Comparison of ENCODE assay signal across 8 cellular contexts in genomic region chr1:165697491-165697880, GRCh38. TPM values are rescaled to one million over a fixed set of nuclear protein-coding genes. Genes with fewer than 3 reads are reported as not detected.
A peak's percentile ranks its signal among the peaks of the same experiment; 100 is the strongest.
DNase-seq lines count a peak whose midpoint lies in the region; ATAC-seq and TF ChIP-seq lines count a peak whose summit lies in the region.

No MANE protein-coding gene starts in this region.

- peaks cover 33% of the 10 kb centered on the region for H3K4me1 Mint-ChIP-seq in activated CD4-positive, alpha-beta T cell treated with anti-CD3 and anti-CD28 coated beads for 36 hours
- peaks cover 31% of the 10 kb centered on the region for H3K4me1 Mint-ChIP-seq in activated CD8-positive, alpha-beta T cell treated with anti-CD3 and anti-CD28 coated beads, Interleukin-2, amount 10 ng/mL, durations not matched to agents 7 days and 5 days (ENCODE audit: low read depth)
- peaks cover 33 to 39% of the 10 kb centered on the region in 2 donors for H3K4me1 Mint-ChIP-seq in immature natural killer cell

- no peak for TF ChIP-seq POLR2A in testis (IDR thresholded peaks at IDR 0.05)

- H3K9me3 ChIP-seq in testis (no peaks in the 10 kb centered on the region), aorta (ENCODE audit: control insufficient read depth, low read length) (no peaks in the 10 kb centered on the region)

- no peak for DNase-seq in activated CD4-positive, alpha-beta T cell treated with anti-CD3 and anti-CD28 coated beads for 36 hours
- no peak for DNase-seq in activated CD4-positive, alpha-beta T cell treated with anti-CD3 and anti-CD28 coated beads, Interleukin-2, amount 50 U/mL, for 4 hours
- DNase-seq in activated CD8-positive, alpha-beta T cell treated with anti-CD3 and anti-CD28 coated beads, Interleukin-2, amount 10 ng/mL, durations not matched to agents 7 days and 5 days = no peak
- DNase-seq in immature natural killer cell (no peak), testis (no peak), AG08395 (ENCODE audit: low spot score) (no peak), aorta (no peak), DMS79 treated with DMSO at 0.1 percent for 48 hours (lab: John Stamatoyannopoulos, UW) (no peak)

- peak overlapping the region; percentile 99 for H3K4me3 Mint-ChIP-seq in activated CD4-positive, alpha-beta T cell treated with anti-CD3 and anti-CD28 coated beads for 36 hours
- peak overlapping the region; percentile 100 for H3K4me3 Mint-ChIP-seq in activated CD8-positive, alpha-beta T cell treated with anti-CD3 and anti-CD28 coated beads, Interleukin-2, amount 10 ng/mL, durations not matched to agents 7 days and 5 days
- H3K4me3 Mint-ChIP-seq in immature natural killer cell = peak overlapping the region; percentile 93 to 100 (median 98)

- peaks cover 9% of the 10 kb centered on the region for H3K4me1 ChIP-seq in testis
- H3K4me1 ChIP-seq in aorta (ENCODE audit: control insufficient read depth in 1 of 2, insufficient read depth in 2 of 2, low read length in 2 of 2) = no peaks in the 10 kb centered on the region

- no peaks in the 10 kb centered on the region for H3K36me3 ChIP-seq in testis (ENCODE audit: low read depth, missing control alignments)
- H3K36me3 ChIP-seq in aorta (ENCODE audit: control insufficient read depth in 1 of 2, insufficient read depth in 2 of 2, low read length in 1 of 2) = no peaks in the 10 kb centered on the region

- H3K27ac ChIP-seq in testis (peak overlapping the region; percentile 92 to 94), aorta (ENCODE audit: low read depth in 1 of 2, low read length in 2 of 2) (peak overlapping the region in 1 of 2 donors; percentile 73)

- no peak for ATAC-seq in activated CD4-positive, alpha-beta T cell treated with anti-CD3 and anti-CD28 coated beads for 36 hours
- no peak for ATAC-seq in activated CD8-positive, alpha-beta T cell treated with anti-CD3 and anti-CD28 coated beads, Interleukin-2, amount 10 ng/mL, durations not matched to agents 7 days and 5 days
- no peak for ATAC-seq in aorta (ENCODE audit: low FRiP score)

- intact Hi-C loops in activated CD4-positive, alpha-beta T cell treated with anti-CD3 and anti-CD28 coated beads for 36 hours (cut with DNase I, micrococcal nuclease) = loop anchor here (2.0 to 5.0 kb wide), 5 partner anchors 71 to 1140 kb away; partner anchors contain the start of genes FAM78B (in 1 of the 2), POGK (in 1 of the 2), TMCO1 (in 1 of the 2) and UCK2 (in 1 of the 2)
- intact Hi-C loops in testis (cut with DNase I; ENCODE audit: low total_unique reads) (no loop called here), aorta (cut with DNase I) (loop anchor here (5.0 to 10.0 kb wide), 3 partner anchors 93 to 200 kb away; no protein-coding TSS in a partner anchor)

- H3K36me3 Mint-ChIP-seq in activated CD4-positive, alpha-beta T cell treated with anti-CD3 and anti-CD28 coated beads for 36 hours (ENCODE audit: low read depth) = peaks cover 19% of the 10 kb centered on the region
- H3K36me3 Mint-ChIP-seq in activated CD8-positive, alpha-beta T cell treated with anti-CD3 and anti-CD28 coated beads, Interleukin-2, amount 10 ng/mL, durations not matched to agents 7 days and 5 days (ENCODE audit: low read depth) = peaks cover 30% of the 10 kb centered on the region
- peaks cover 0 to 3% (median 0%) of the 10 kb centered on the region in 3 donors for H3K36me3 Mint-ChIP-seq in immature natural killer cell

- 8 to 9% methylated on average over 8 of the region's 8 CpGs for WGBS in testis, 2 donors
- WGBS in aorta, 2 donors = 61 to 62% methylated on average over 8 of the region's 8 CpGs

- no peak for TF ChIP-seq CTCF in testis (IDR thresholded peaks at IDR 0.05)

- POLR2A ChIA-PET in activated CD4-positive, alpha-beta T cell treated with anti-CD3 and anti-CD28 coated beads for 36 hours (lab: Charles Lee) = interaction anchor here (1.0 to 1.9 kb wide), 3 partner anchors 12 to 99 kb away, joined by 3 to 8 read pairs (median 6); no protein-coding TSS in a partner anchor
- POLR2A ChIA-PET in activated CD8-positive, alpha-beta T cell treated with anti-CD3 and anti-CD28 coated beads, Interleukin-2, amount 10 ng/mL, durations not matched to agents 7 days and 5 days (lab: Charles Lee) = interaction anchor here (0.6 to 1.8 kb wide), 10 partner anchors 11 to 295 kb away, joined by 3 to 19 read pairs (median 4); partner anchors contain the start of genes MGST3 and TMCO1

- no peaks in the 10 kb centered on the region for H3K27me3 Mint-ChIP-seq in activated CD4-positive, alpha-beta T cell treated with anti-CD3 and anti-CD28 coated beads for 36 hours
- peaks cover 2% of the 10 kb centered on the region for H3K27me3 Mint-ChIP-seq in activated CD8-positive, alpha-beta T cell treated with anti-CD3 and anti-CD28 coated beads, Interleukin-2, amount 10 ng/mL, durations not matched to agents 7 days and 5 days (ENCODE audit: low read depth)
- peaks cover 0 to 8% (median 6%) of the 10 kb centered on the region in 3 donors for H3K27me3 Mint-ChIP-seq in immature natural killer cell (ENCODE audit: low read depth in 3 of 3)

- CTCF ChIA-PET in activated CD4-positive, alpha-beta T cell treated with anti-CD3 and anti-CD28 coated beads for 36 hours (lab: Charles Lee) = interaction anchor here (0.6 to 2.3 kb wide), 12 partner anchors 11 to 1522 kb away, joined by 3 to 12 read pairs (median 4); no protein-coding TSS in a partner anchor
- CTCF ChIA-PET in activated CD8-positive, alpha-beta T cell treated with anti-CD3 and anti-CD28 coated beads, Interleukin-2, amount 10 ng/mL, durations not matched to agents 7 days and 5 days (lab: Charles Lee) = interaction anchor here (0.7 to 1.5 kb wide), 15 partner anchors 9 to 217 kb away, joined by 3 to 5 read pairs (median 3); partner anchors contain the start of gene MGST3

- H3K4me3 ChIP-seq in testis (peak overlapping the region; percentile 75 to 88), aorta (ENCODE audit: low read length in 2 of 2) (peak overlapping the region in 1 of 2 donors; percentile 72)

- H3K27ac Mint-ChIP-seq in activated CD4-positive, alpha-beta T cell treated with anti-CD3 and anti-CD28 coated beads for 36 hours = peak overlapping the region; percentile 99
- H3K27ac Mint-ChIP-seq in activated CD8-positive, alpha-beta T cell treated with anti-CD3 and anti-CD28 coated beads, Interleukin-2, amount 10 ng/mL, durations not matched to agents 7 days and 5 days = peak overlapping the region; percentile 100
- H3K27ac Mint-ChIP-seq in immature natural killer cell = peak overlapping the region; percentile 91 to 100 (median 99)

- no peaks in the 10 kb centered on the region for H3K9me3 Mint-ChIP-seq in activated CD4-positive, alpha-beta T cell treated with anti-CD3 and anti-CD28 coated beads for 36 hours (ENCODE audit: low read depth)
- H3K9me3 Mint-ChIP-seq in activated CD8-positive, alpha-beta T cell treated with anti-CD3 and anti-CD28 coated beads, Interleukin-2, amount 10 ng/mL, durations not matched to agents 7 days and 5 days (ENCODE audit: insufficient read depth) = no peaks in the 10 kb centered on the region
- no peaks in the 10 kb centered on the region for H3K9me3 Mint-ChIP-seq in immature natural killer cell

- H3K27me3 ChIP-seq in testis (no peaks in the 10 kb centered on the region), aorta (ENCODE audit: control insufficient read depth in 1 of 2, insufficient read depth in 2 of 2, low read length in 1 of 2) (no peaks in the 10 kb centered on the region)

RNA-seq across cellular contexts. Expression of gene ALDH9A1, which starts 0.9 kb away (rescaled TPM):
- 10 to 100 TPM; 29.0 to 37.6 TPM for total RNA-seq in activated CD4-positive, alpha-beta T cell treated with anti-CD3 and anti-CD28 coated beads for 36 hours
- 10 to 100 TPM; 42.7 to 48.2 TPM for total RNA-seq in activated CD8-positive, alpha-beta T cell treated with anti-CD3 and anti-CD28 coated beads, Interleukin-2, amount 10 ng/mL, durations not matched to agents 7 days and 5 days
- polyA plus RNA-seq in immature natural killer cell (10 to 100 TPM; 60.7 to 98.3 (median 90.8) TPM), testis (ENCODE audit: insufficient read depth, low read depth, low replicate concordance) (144 TPM), aorta (10 to 100 TPM; 27.4 to 28.5 TPM)
- total RNA-seq in testis (100 to 1,000 TPM; 188 to 201 TPM), aorta (10 to 100 TPM; 36.5 to 54.3 TPM)
